In genomic region chr9:113343732-113344231, GRCh38 we compare ENCODE assay signal across 8 cellular contexts. TPM values are rescaled to one million over a fixed set of nuclear protein-coding genes. Genes with fewer than 3 reads are reported as not detected.
DNase-seq lines count a peak whose midpoint lies in the region; ATAC-seq, FAIRE-seq and TF ChIP-seq lines count a peak whose summit lies in the region.

No MANE protein-coding gene starts in this region.

- in situ Hi-C loops in G401 (cut with HindIII; ENCODE audit: low sequenced_read_pairs) (no loop called here), K562 (cut with MboI) (no loop called here)

- H3K9me3 ChIP-seq in K562 (replicated peaks; ENCODE audit: control insufficient read depth, insufficient read depth, low read depth, low read length), result no peaks in the 10 kb centered on the region

- DNase-seq in G401 (ENCODE audit: low spot score), result peak; percentile 52
- DNase-seq in NCI-H2107 (lab: John Stamatoyannopoulos, UW), result peak; percentile 89
- DNase-seq in K562 (ENCODE audit: extremely low read depth in 1 of 4, low spot score in 3 of 4), result peak in 3 of 4 experiments; percentile 36 to 90 (median 62)
- DNase-seq in left lobe of liver (ENCODE audit: low spot score), result peak; percentile 85
- no peak for DNase-seq in type B pancreatic cell (ENCODE audit: extremely low spot score, unreplicated experiment)
- DNase-seq in iPS-NIHi7 (ENCODE audit: extremely low spot score), result no peak

- H3K4me2 ChIP-seq in K562 (ENCODE audit: insufficient read depth, low read length), result no peak overlapping the region; the same call in 1 of the 2 replicates

- POLR2A ChIA-PET in K562 (lab: Yijun Ruan, JAX), result interaction anchor here (0.9 to 1.0 kb wide), 3 partner anchors 8 to 67 kb away, joined by 3 to 4 read pairs (median 3); partner anchors contain the start of genes C9orf43 and POLE3

- no peaks in the 10 kb centered on the region for H3K9me1 ChIP-seq in K562 (ENCODE audit: control insufficient read depth, insufficient read depth, low read length)

- BruUV-seq in K562 (replicated peaks; lab: Mats Ljungman, UMichigan), result no TSS peak

- peak overlapping the region; percentile 67 for H2AFZ ChIP-seq in K562 (ENCODE audit: low read depth, low read length)

- H3K4me3 Mint-ChIP-seq in type B pancreatic cell, result peak overlapping the region; percentile 70

- FAIRE-seq in K562 (lab: Jason Lieb, UNC), result peak; percentile 88

- no peaks in the 10 kb centered on the region for H3K9me3 Mint-ChIP-seq in type B pancreatic cell

- H4K20me1 ChIP-seq in K562 (replicated peaks; ENCODE audit: control insufficient read depth, insufficient read depth, low read length), result no peaks in the 10 kb centered on the region

- H3K27ac ChIP-seq in K562 (ENCODE audit: extremely low read depth, low read depth, low read length), result peak overlapping the region; percentile 77; the same call in 1 of the 3 replicates

- H3K4me1 Mint-ChIP-seq in type B pancreatic cell (ENCODE audit: unreplicated experiment), result peaks cover 30% of the 10 kb centered on the region

- no peak for TF ChIP-seq RAD21 in K562 (CRISPR knock-in tag; conservative IDR thresholded peaks at IDR 0.05 in 1 of 2, IDR thresholded peaks at IDR 0.05 in 1 of 2)

- no peak overlapping the region for H3K4me3 ChIP-seq in K562

- H3K9ac ChIP-seq in K562 (ENCODE audit: insufficient read depth in 1 of 2, low read depth in 2 of 2, low read length in 2 of 2), result peak overlapping the region; percentile 2 to 83; a peak in 2 of 4 replicates

- intact Hi-C loops in K562 (cut with micrococcal nuclease), result no loop called here

- H3K36me3 Mint-ChIP-seq in type B pancreatic cell, result no peaks in the 10 kb centered on the region

- peak; percentile 6; the same call in 1 of the 2 replicates for TF ChIP-seq EP300 in K562 (IDR thresholded peaks at IDR 0.05; ENCODE audit: low read length)

- H3K79me2 ChIP-seq in K562 (ENCODE audit: control insufficient read depth, insufficient read depth, low read length), result no peaks in the 10 kb centered on the region

- TF ChIP-seq POLR2A in K562 (conservative IDR thresholded peaks at IDR 0.05), result no peak

- CTCF ChIA-PET in K562 (lab: Yijun Ruan, JAX; ENCODE audit: low intra/inter-chr PET ratio), result no interaction called here

- peak; percentile 69 for ATAC-seq in K562
- ATAC-seq in left lobe of liver, result peak; percentile 63
- ATAC-seq in HG03378 (IDR thresholded peaks at IDR 0.05; ENCODE audit: unreplicated experiment), result no peak
- no peak for ATAC-seq in GM21423 (IDR thresholded peaks at IDR 0.05; ENCODE audit: unreplicated experiment)

- peaks cover 23% of the 10 kb centered on the region for H3K27me3 Mint-ChIP-seq in type B pancreatic cell

- H3K27ac Mint-ChIP-seq in type B pancreatic cell, result peak overlapping the region; percentile 91

- H3K4me1 ChIP-seq in K562 (replicated peaks in 1 of 2; ENCODE audit: control insufficient read depth in 2 of 2, insufficient read depth in 2 of 2, low read length in 2 of 2), result peaks cover 11 to 16% of the 10 kb centered on the region in 2 experiments; a peak in 4 of 5 replicates

- no peaks in the 10 kb centered on the region for H3K27me3 ChIP-seq in K562 (ENCODE audit: control insufficient read depth in 2 of 2, insufficient read depth in 2 of 2, low read length in 2 of 2)

- 22% methylated on average over 1 of the region's 1 CpG for WGBS in K562 (ENCODE audit: insufficient coverage, low coverage, missing lambda C conversion rate)

- no peak for TF ChIP-seq CTCF in K562 (IDR thresholded peaks at IDR 0.05 in 2 of 3, conservative IDR thresholded peaks at IDR 0.05 in 1 of 3; ENCODE audit: insufficient read depth in 2 of 3, low read depth in 1 of 3, low read length in 3 of 3)
- no peak for TF ChIP-seq CTCF in type B pancreatic cell (conservative IDR thresholded peaks at IDR 0.05)

- H3K36me3 ChIP-seq in K562 (ENCODE audit: control insufficient read depth, insufficient read depth, low read length), result no peaks in the 10 kb centered on the region

RNA-seq across cellular contexts. Expression of gene WDR31, which starts 3.7 kb away (rescaled TPM):
- total RNA-seq in G401 (2014; rRNA removed; shearing (Covaris generic)), result 1.9 and 3.3 TPM in 2 replicates
- total RNA-seq in K562 (2011; cell fraction: chromatin; rRNA removed; ENCODE audit: low replicate concordance), result 1.1 and 1.9 TPM in 2 replicates
- 0.83 and 1.2 TPM in 2 replicates for total RNA-seq in K562 (2011; cell fraction: nucleolus; rRNA removed)
- 0.73 and 0.84 TPM in 2 replicates for total RNA-seq in K562 (2011; cell fraction: nucleoplasm; rRNA removed)
- 0.64 and 0.78 TPM in 2 replicates for total RNA-seq in K562 (2014; rRNA removed)
- total RNA-seq in K562 (2014; rRNA removed; fragmentation: Illumina TruSeq; extraction: Trizol), result 0.95 and 1.3 TPM in 2 replicates
- total RNA-seq in K562 (2015; rRNA removed; fragmentation: Illumina TruSeq; extraction: Trizol), result 0.80 and 1.0 TPM in 2 replicates
- total RNA-seq in K562 (2021), result 1.4 and 1.5 TPM in 2 replicates
- 1.3 and 1.8 TPM in 2 replicates for polyA plus RNA-seq in K562 (2011; rRNA removed)
- polyA plus RNA-seq in K562 (2011; cell fraction: cytosol; rRNA removed), result 0.64 and 1.2 TPM in 2 replicates
- polyA plus RNA-seq in K562 (2011; cell fraction: nucleus; rRNA removed), result 0.93 and 1.8 TPM in 2 replicates
- polyA plus RNA-seq in K562 (2012), result 1.6 and 4.2 TPM in 2 replicates
- 1.2 and 1.3 TPM in 2 replicates for polyA plus RNA-seq in K562 (2014; fragmentation: Illumina TruSeq; extraction: Trizol)
- under 1 TPM; 0.35 to 0.71 TPM for polyA plus RNA-seq in K562 (2014; fragmentation: Nextera tagmentation; extraction: Ambion mirVana)
- 0.66 and 1.5 TPM in 2 replicates for polyA plus RNA-seq in K562 (2014; rRNA removed)
- 2.9 and 7.2 TPM in 2 replicates for polyA minus RNA-seq in K562 (2011; rRNA and poly(A)+ RNA removed)
- 1.0 and 2.5 TPM in 2 replicates for polyA minus RNA-seq in K562 (2011; cell fraction: cytosol; rRNA and poly(A)+ RNA removed)
- polyA minus RNA-seq in K562 (2011; cell fraction: nucleus; rRNA and poly(A)+ RNA removed), result 0.54 and 0.67 TPM in 2 replicates
- total RNA-seq in left lobe of liver, result 3.0 TPM
- total RNA-seq in type B pancreatic cell (ENCODE audit: low replicate concordance), result 5.0 and 6.7 TPM in 2 replicates

RNA-seq across cellular contexts. Expression of gene BSPRY, which starts 5.6 kb away (rescaled TPM):
- total RNA-seq in G401 (2014; rRNA removed; shearing (Covaris generic)), result 0.64 TPM in 1 of 2 replicates, not detected in the other
- 0.25 and 0.56 TPM in 2 replicates for total RNA-seq in K562 (2011; cell fraction: chromatin; rRNA removed; ENCODE audit: low replicate concordance)
- 0.17 and 0.53 TPM in 2 replicates for total RNA-seq in K562 (2011; cell fraction: nucleolus; rRNA removed)
- 0.59 and 0.84 TPM in 2 replicates for total RNA-seq in K562 (2011; cell fraction: nucleoplasm; rRNA removed)
- 0.16 and 0.18 TPM in 2 replicates for total RNA-seq in K562 (2014; rRNA removed)
- 0.18 and 0.22 TPM in 2 replicates for total RNA-seq in K562 (2014; rRNA removed; fragmentation: Illumina TruSeq; extraction: Trizol)
- 0.22 and 0.23 TPM in 2 replicates for total RNA-seq in K562 (2015; rRNA removed; fragmentation: Illumina TruSeq; extraction: Trizol)
- total RNA-seq in K562 (2021), result 0.16 and 0.45 TPM in 2 replicates
- polyA plus RNA-seq in K562 (2011; rRNA removed), result 0.46 and 0.67 TPM in 2 replicates
- polyA plus RNA-seq in K562 (2011; cell fraction: cytosol; rRNA removed), result 0.63 and 1.2 TPM in 2 replicates
- polyA plus RNA-seq in K562 (2011; cell fraction: nucleus; rRNA removed), result 0.51 and 0.95 TPM in 2 replicates
- polyA plus RNA-seq in K562 (2012), result 0.30 and 0.64 TPM in 2 replicates
- 0.21 and 0.22 TPM in 2 replicates for polyA plus RNA-seq in K562 (2014; fragmentation: Illumina TruSeq; extraction: Trizol)
- under 1 TPM; 0.07 TPM for polyA plus RNA-seq in K562 (2014; fragmentation: Nextera tagmentation; extraction: Ambion mirVana)
- polyA plus RNA-seq in K562 (2014; rRNA removed), result 0.17 and 0.34 TPM in 2 replicates
- 0.30 and 0.88 TPM in 2 replicates for polyA minus RNA-seq in K562 (2011; rRNA and poly(A)+ RNA removed)
- polyA minus RNA-seq in K562 (2011; cell fraction: cytosol; rRNA and poly(A)+ RNA removed), result 0.55 TPM in 1 of 2 replicates, not detected in the other
- polyA minus RNA-seq in K562 (2011; cell fraction: nucleus; rRNA and poly(A)+ RNA removed), result 0.27 and 0.33 TPM in 2 replicates
- total RNA-seq in left lobe of liver, result 0.33 TPM
- 9.0 and 22.6 TPM in 2 replicates for total RNA-seq in type B pancreatic cell (ENCODE audit: low replicate concordance)

RNA-seq across cellular contexts. Expression of gene HDHD3, which starts 33.0 kb away (rescaled TPM):
- 26.1 and 26.3 TPM in 2 replicates for total RNA-seq in G401 (2014; rRNA removed; shearing (Covaris generic))
- 7.1 and 22.9 TPM in 2 replicates for total RNA-seq in K562 (2011; cell fraction: chromatin; rRNA removed; ENCODE audit: low replicate concordance)
- 30.4 and 30.7 TPM in 2 replicates for total RNA-seq in K562 (2011; cell fraction: nucleolus; rRNA removed)
- 16.3 and 16.9 TPM in 2 replicates for total RNA-seq in K562 (2011; cell fraction: nucleoplasm; rRNA removed)
- 13.8 and 20.4 TPM in 2 replicates for total RNA-seq in K562 (2014; rRNA removed)
- total RNA-seq in K562 (2014; rRNA removed; fragmentation: Illumina TruSeq; extraction: Trizol), result 4.4 and 5.0 TPM in 2 replicates
- 12.5 and 14.4 TPM in 2 replicates for total RNA-seq in K562 (2015; rRNA removed; fragmentation: Illumina TruSeq; extraction: Trizol)
- total RNA-seq in K562 (2021), result 15.7 TPM in 2 replicates
- 10.7 and 10.9 TPM in 2 replicates for polyA plus RNA-seq in K562 (2011; rRNA removed)
- polyA plus RNA-seq in K562 (2011; cell fraction: cytosol; rRNA removed), result 12.8 and 21.8 TPM in 2 replicates
- 9.5 and 19.5 TPM in 2 replicates for polyA plus RNA-seq in K562 (2011; cell fraction: nucleus; rRNA removed)
- polyA plus RNA-seq in K562 (2012), result 14.3 and 24.3 TPM in 2 replicates
- 10.1 and 12.9 TPM in 2 replicates for polyA plus RNA-seq in K562 (2014; fragmentation: Illumina TruSeq; extraction: Trizol)
- polyA plus RNA-seq in K562 (2014; fragmentation: Nextera tagmentation; extraction: Ambion mirVana), result 1 to 10 TPM; 1.1 to 2.0 TPM
- polyA plus RNA-seq in K562 (2014; rRNA removed), result 19.1 and 22.7 TPM in 2 replicates
- polyA minus RNA-seq in K562 (2011; rRNA and poly(A)+ RNA removed), result 4.6 TPM in 2 replicates
- polyA minus RNA-seq in K562 (2011; cell fraction: cytosol; rRNA and poly(A)+ RNA removed), result 4.9 and 5.7 TPM in 2 replicates
- 8.2 and 13.1 TPM in 2 replicates for polyA minus RNA-seq in K562 (2011; cell fraction: nucleus; rRNA and poly(A)+ RNA removed)
- total RNA-seq in left lobe of liver, result 76.9 TPM
- total RNA-seq in type B pancreatic cell (ENCODE audit: low replicate concordance), result 33.9 and 53.1 TPM in 2 replicates

RNA-seq across cellular contexts. Expression of gene RNF183, which starts 40.6 kb away (rescaled TPM):
- total RNA-seq in G401 (2014; rRNA removed; shearing (Covaris generic)), result not detected in 2 replicates
- 2.4 and 2.9 TPM in 2 replicates for total RNA-seq in K562 (2011; cell fraction: chromatin; rRNA removed; ENCODE audit: low replicate concordance)
- total RNA-seq in K562 (2011; cell fraction: nucleolus; rRNA removed), result 0.92 and 2.3 TPM in 2 replicates
- 1.4 and 2.4 TPM in 2 replicates for total RNA-seq in K562 (2011; cell fraction: nucleoplasm; rRNA removed)
- not detected in 2 replicates for total RNA-seq in K562 (2014; rRNA removed)
- total RNA-seq in K562 (2014; rRNA removed; fragmentation: Illumina TruSeq; extraction: Trizol), result not detected in 2 replicates
- not detected in 2 replicates for total RNA-seq in K562 (2015; rRNA removed; fragmentation: Illumina TruSeq; extraction: Trizol)
- 0.22 TPM in 1 of 2 replicates, not detected in the other for total RNA-seq in K562 (2021)
- polyA plus RNA-seq in K562 (2011; rRNA removed), result 2.0 and 3.1 TPM in 2 replicates
- polyA plus RNA-seq in K562 (2011; cell fraction: cytosol; rRNA removed), result 3.7 TPM in 2 replicates
- polyA plus RNA-seq in K562 (2011; cell fraction: nucleus; rRNA removed), result 8.0 and 10.7 TPM in 2 replicates
- 0.26 and 0.57 TPM in 2 replicates for polyA plus RNA-seq in K562 (2012)
- 0.08 TPM in 1 of 2 replicates, not detected in the other for polyA plus RNA-seq in K562 (2014; fragmentation: Illumina TruSeq; extraction: Trizol)
- under 1 TPM in 1 of 2 experiments, not detected in 1; 0.04 TPM for polyA plus RNA-seq in K562 (2014; fragmentation: Nextera tagmentation; extraction: Ambion mirVana)
- polyA plus RNA-seq in K562 (2014; rRNA removed), result 0.08 and 0.11 TPM in 2 replicates
- 1.1 and 1.3 TPM in 2 replicates for polyA minus RNA-seq in K562 (2011; rRNA and poly(A)+ RNA removed)
- not detected in 2 replicates for polyA minus RNA-seq in K562 (2011; cell fraction: cytosol; rRNA and poly(A)+ RNA removed)
- 0.94 and 2.2 TPM in 2 replicates for polyA minus RNA-seq in K562 (2011; cell fraction: nucleus; rRNA and poly(A)+ RNA removed)
- 0.20 TPM for total RNA-seq in left lobe of liver
- 0.77 and 1.0 TPM in 2 replicates for total RNA-seq in type B pancreatic cell (ENCODE audit: low replicate concordance)

RNA-seq across cellular contexts. Expression of gene ALAD, which starts 57.3 kb away (rescaled TPM):
- 11.3 and 13.7 TPM in 2 replicates for total RNA-seq in G401 (2014; rRNA removed; shearing (Covaris generic))
- 27.4 and 37.9 TPM in 2 replicates for total RNA-seq in K562 (2011; cell fraction: chromatin; rRNA removed; ENCODE audit: low replicate concordance)
- total RNA-seq in K562 (2011; cell fraction: nucleolus; rRNA removed), result 14.2 and 19.7 TPM in 2 replicates
- 22.7 and 30.5 TPM in 2 replicates for total RNA-seq in K562 (2011; cell fraction: nucleoplasm; rRNA removed)
- 6.8 and 7.4 TPM in 2 replicates for total RNA-seq in K562 (2014; rRNA removed)
- total RNA-seq in K562 (2014; rRNA removed; fragmentation: Illumina TruSeq; extraction: Trizol), result 5.6 and 6.5 TPM in 2 replicates
- 10.8 and 11.4 TPM in 2 replicates for total RNA-seq in K562 (2015; rRNA removed; fragmentation: Illumina TruSeq; extraction: Trizol)
- total RNA-seq in K562 (2021), result 10.8 and 11.4 TPM in 2 replicates
- polyA plus RNA-seq in K562 (2011; rRNA removed), result 6.1 and 7.4 TPM in 2 replicates
- polyA plus RNA-seq in K562 (2011; cell fraction: cytosol; rRNA removed), result 4.6 and 4.7 TPM in 2 replicates
- polyA plus RNA-seq in K562 (2011; cell fraction: nucleus; rRNA removed), result 24.7 and 38.2 TPM in 2 replicates
- polyA plus RNA-seq in K562 (2012), result 17.4 and 28.3 TPM in 2 replicates
- 12.7 and 12.8 TPM in 2 replicates for polyA plus RNA-seq in K562 (2014; fragmentation: Illumina TruSeq; extraction: Trizol)
- polyA plus RNA-seq in K562 (2014; fragmentation: Nextera tagmentation; extraction: Ambion mirVana), result 1 to 10 TPM; 1.3 to 2.3 TPM
- polyA plus RNA-seq in K562 (2014; rRNA removed), result 9.8 and 10.5 TPM in 2 replicates
- polyA minus RNA-seq in K562 (2011; rRNA and poly(A)+ RNA removed), result 5.9 and 6.0 TPM in 2 replicates
- polyA minus RNA-seq in K562 (2011; cell fraction: cytosol; rRNA and poly(A)+ RNA removed), result 2.7 and 3.3 TPM in 2 replicates
- polyA minus RNA-seq in K562 (2011; cell fraction: nucleus; rRNA and poly(A)+ RNA removed), result 10.2 and 13.0 TPM in 2 replicates
- total RNA-seq in left lobe of liver, result 152 TPM
- 41.4 and 57.0 TPM in 2 replicates for total RNA-seq in type B pancreatic cell (ENCODE audit: low replicate concordance)

Comparison
In these comparisons a context has a peak if more than half of its experiments do, and no peak if none do; other contexts are left out.
1. DNase-seq: peak in G401 (single experiment), NCI-H2107 (single experiment), K562 (3 of 4) and left lobe of liver (single experiment); none in type B pancreatic cell (single experiment) and iPS-NIHi7 (single experiment).
2. ATAC-seq: peak in K562 (single experiment) and left lobe of liver (single experiment); none in HG03378 (single experiment) and GM21423 (single experiment).